12 cellular contexts compared by ENCODE assay signal in the genomic region with DNA sequence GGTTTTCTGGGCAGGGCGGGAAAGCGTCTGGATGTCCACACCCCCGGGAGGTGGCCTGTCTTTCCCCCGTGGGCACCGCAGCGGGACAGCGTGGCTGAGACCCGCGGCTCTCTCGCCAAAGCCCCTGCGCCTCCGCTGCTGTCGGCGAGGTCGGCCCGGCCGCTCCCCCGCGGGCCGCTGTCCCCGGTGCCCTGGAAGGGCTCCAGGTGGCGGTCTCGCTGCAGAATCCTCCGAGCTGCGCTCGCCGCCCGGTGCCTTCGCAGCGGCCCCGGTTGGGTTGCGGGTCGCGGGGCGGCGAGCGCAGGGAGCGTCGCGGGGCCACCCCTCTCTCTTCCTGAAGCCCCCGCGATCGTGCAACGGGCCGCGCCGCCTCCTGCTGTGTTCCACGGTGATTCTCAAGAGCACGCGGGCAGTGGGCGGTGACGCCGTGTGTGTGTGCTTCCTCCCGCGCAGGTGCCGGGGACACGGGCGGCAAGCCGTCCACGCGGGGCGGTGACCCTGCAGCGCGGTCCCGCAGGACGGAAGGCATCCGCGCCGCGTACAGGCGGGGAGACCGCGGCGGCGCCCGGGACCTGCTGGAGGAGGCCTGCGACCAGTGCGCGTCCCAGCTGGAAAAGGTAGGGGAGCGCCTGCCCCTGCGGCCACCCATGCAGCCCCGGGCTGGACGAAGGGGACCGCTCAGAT. TPM values are rescaled to one million over a fixed set of nuclear protein-coding genes. Genes with fewer than 3 reads are reported as not detected.
DNase-seq lines count a peak whose midpoint lies in the region; ATAC-seq and TF ChIP-seq lines count a peak whose summit lies in the region.
"Had no signal": no experiment of that assay in that cellular context is flagged by ENCODE, and none has a peak within 500 bp of the region (broad histone marks: within the 10 kb centered on the region; RNA-seq: fewer than 3 reads in every experiment).

No MANE protein-coding gene starts in this region.

- peaks cover 5 to 12% (median 9%) of the 10 kb centered on the region in 3 donors for H3K4me1 ChIP-seq in esophagus squamous epithelium
- H3K4me1 ChIP-seq in mucosa of descending colon (ENCODE audit: low read depth) = no peaks in the 10 kb centered on the region
- peaks cover 12% of the 10 kb centered on the region for H3K4me1 ChIP-seq in vagina
- no peaks in the 10 kb centered on the region for H3K4me1 ChIP-seq in CD4-positive, alpha-beta memory T cell (ENCODE audit: insufficient read depth, low read length)

- H3K27ac ChIP-seq in esophagus squamous epithelium (no peak overlapping the region), vagina (no peak overlapping the region)
- H3K27ac ChIP-seq in CD4-positive, alpha-beta memory T cell (ENCODE audit: low read depth, low read length) = no peak overlapping the region

- CTCF ChIA-PET in CD4-positive, alpha-beta memory T cell (lab: Charles Lee; ENCODE audit: partially characterized antibody) = no interaction called here

- H3K9me3 ChIP-seq in esophagus squamous epithelium = no peaks in the 10 kb centered on the region
- no peaks in the 10 kb centered on the region for H3K9me3 ChIP-seq in mucosa of descending colon
- no peaks in the 10 kb centered on the region for H3K9me3 ChIP-seq in vagina
- no peaks in the 10 kb centered on the region for H3K9me3 ChIP-seq in CD4-positive, alpha-beta memory T cell (ENCODE audit: control insufficient read depth in 1 of 2, low read length in 2 of 2)

- peaks cover 0 to 40% (median 0%) of the 10 kb centered on the region in 4 donors for H3K27me3 ChIP-seq in esophagus squamous epithelium
- no peaks in the 10 kb centered on the region for H3K27me3 ChIP-seq in vagina
- peaks cover 11% of the 10 kb centered on the region for H3K27me3 ChIP-seq in CD4-positive, alpha-beta memory T cell (ENCODE audit: insufficient read depth, low read length)

- POLR2A ChIA-PET in CD4-positive, alpha-beta memory T cell (lab: Charles Lee; ENCODE audit: partially characterized antibody) = no interaction called here

- intact Hi-C loops in esophagus squamous epithelium (cut with DNase I) (no loop called here), mucosa of descending colon (cut with DNase I, micrococcal nuclease) (no loop called here), vagina (cut with DNase I) (no loop called here)
- intact Hi-C loops in CD4-positive, alpha-beta memory T cell (cut with micrococcal nuclease) = no loop called here

- DNase-seq in stimulated activated CD4-positive, alpha-beta T cell treated with anti-CD3 and anti-CD28 coated beads, Interleukin-15, amount 100 ng/mL, for 24 hours = peak; percentile 10
- DNase-seq in stimulated activated CD4-positive, alpha-beta T cell treated with anti-CD3 and anti-CD28 coated beads, Interleukin-4, amount 100 ng/mL, for 24 hours = no peak
- DNase-seq in esophagus squamous epithelium (lab: John Stamatoyannopoulos, UW) = no peak
- DNase-seq in mucosa of descending colon = peak in 2 of 3 donors; percentile 32 to 52
- no peak for DNase-seq in vagina (ENCODE audit: extremely low spot score in 2 of 2)
- no peak for DNase-seq in CD4-positive, alpha-beta memory T cell
- no peak for DNase-seq in NCI-H1092 (lab: John Stamatoyannopoulos, UW)
- DNase-seq: activated CD8-positive, alpha-beta memory T cell treated with anti-CD3 and anti-CD28 coated beads for 24 hours; NCI-H1048 had no signal

- H3K27ac Mint-ChIP-seq in CD4-positive, alpha-beta memory T cell = no peak overlapping the region

- H3K36me3 Mint-ChIP-seq in CD4-positive, alpha-beta memory T cell = peaks cover 0 to 9% of the 10 kb centered on the region in 2 donors

- no peak overlapping the region for H3K4me3 Mint-ChIP-seq in CD4-positive, alpha-beta memory T cell
- H3K4me3 Mint-ChIP-seq: central memory CD8-positive, alpha-beta T cell had no signal

- WGBS in esophagus squamous epithelium, 2 donors = 56% methylated on average over 6 of the region's 84 CpGs; no CpG with 5 or more reads in 1 of the 2 donors

- H3K4me3 ChIP-seq in esophagus squamous epithelium = peak overlapping the region; percentile 18 to 57 (median 36)
- no peak overlapping the region for H3K4me3 ChIP-seq in mucosa of descending colon
- H3K4me3 ChIP-seq in vagina = peak overlapping the region; percentile 38 to 45
- H3K4me3 ChIP-seq in CD4-positive, alpha-beta memory T cell (ENCODE audit: low read length in 2 of 2) = no peak overlapping the region
- H3K4me3 ChIP-seq: lung had no signal

- ATAC-seq in mucosa of descending colon (peak; percentile 82), GM18498 (IDR thresholded peaks at IDR 0.05; ENCODE audit: unreplicated experiment) (no peak)

- peaks cover 0 to 10% (median 0%) of the 10 kb centered on the region in 4 donors for H3K4me1 Mint-ChIP-seq in CD4-positive, alpha-beta memory T cell
- H3K4me1 Mint-ChIP-seq: central memory CD8-positive, alpha-beta T cell had no signal

- H3K36me3 ChIP-seq in esophagus squamous epithelium = peaks cover 0 to 4% (median 0%) of the 10 kb centered on the region in 3 donors
- no peaks in the 10 kb centered on the region for H3K36me3 ChIP-seq in mucosa of descending colon (ENCODE audit: low read depth)
- no peaks in the 10 kb centered on the region for H3K36me3 ChIP-seq in vagina
- H3K36me3 ChIP-seq in CD4-positive, alpha-beta memory T cell (ENCODE audit: insufficient read depth, low read length) = no peaks in the 10 kb centered on the region

- no peak for TF ChIP-seq CTCF in esophagus squamous epithelium (IDR thresholded peaks at IDR 0.05)
- TF ChIP-seq CTCF in mucosa of descending colon (IDR thresholded peaks at IDR 0.05) = no peak
- no peak for TF ChIP-seq CTCF in vagina (IDR thresholded peaks at IDR 0.05)

- peaks cover 33 to 48% of the 10 kb centered on the region in 2 donors for H3K27me3 Mint-ChIP-seq in CD4-positive, alpha-beta memory T cell

- no peak for TF ChIP-seq POLR2A in esophagus squamous epithelium (IDR thresholded peaks at IDR 0.05)
- no peak for TF ChIP-seq POLR2A in vagina (IDR thresholded peaks at IDR 0.05)

- H3K9me3 Mint-ChIP-seq in CD4-positive, alpha-beta memory T cell = peaks cover 0 to 8% (median 4%) of the 10 kb centered on the region in 8 donors
- H3K9me3 Mint-ChIP-seq: central memory CD8-positive, alpha-beta T cell had no signal

RNA-seq across cellular contexts. Expression of a gene that starts 54.3 kb away (rescaled TPM):
- total RNA-seq in esophagus squamous epithelium = 10 to 100 TPM in 2 of 4 donors, 1 to 10 TPM in 2; 5.7 to 12.0 (median 10.0) TPM
- 10 to 100 TPM; 43.7 to 60.1 (median 50.6) TPM for total RNA-seq in mucosa of descending colon
- 21.1 TPM for total RNA-seq in vagina
- under 1 TPM; 0.53 to 0.58 TPM for total RNA-seq in CD4-positive, alpha-beta memory T cell
- polyA plus RNA-seq in CD4-positive, alpha-beta memory T cell = under 1 TPM in 1 of 2 donors, not detected in 1; 0.50 TPM

Comparison
In these comparisons a context has a peak if more than half of its experiments do, and no peak if none do; other contexts are left out.
1. DNase-seq: peak in stimulated activated CD4-positive, alpha-beta T cell treated with anti-CD3 and anti-CD28 coated beads, Interleukin-15, amount 100 ng/mL, for 24 hours (single experiment) and mucosa of descending colon (2 of 3); none in stimulated activated CD4-positive, alpha-beta T cell treated with anti-CD3 and anti-CD28 coated beads, Interleukin-4, amount 100 ng/mL, for 24 hours (single experiment), esophagus squamous epithelium (single experiment), vagina (0 of 2), CD4-positive, alpha-beta memory T cell (0 of 5) and NCI-H1092 (single experiment).
2. H3K4me3 ChIP-seq: peak in esophagus squamous epithelium (4 of 4) and vagina (2 of 2); none in mucosa of descending colon (single experiment) and CD4-positive, alpha-beta memory T cell (0 of 2).
3. RNA of a gene that starts 54.3 kb away (total RNA-seq): 43.7 to 60.1 TPM in mucosa of descending colon, 21.1 TPM in vagina (single experiment) and 5.7 to 12.0 TPM in esophagus squamous epithelium; 0.53 to 0.58 TPM in CD4-positive, alpha-beta memory T cell; every median in the first group is over 4 times any median in the second.